In the genomic region with DNA sequence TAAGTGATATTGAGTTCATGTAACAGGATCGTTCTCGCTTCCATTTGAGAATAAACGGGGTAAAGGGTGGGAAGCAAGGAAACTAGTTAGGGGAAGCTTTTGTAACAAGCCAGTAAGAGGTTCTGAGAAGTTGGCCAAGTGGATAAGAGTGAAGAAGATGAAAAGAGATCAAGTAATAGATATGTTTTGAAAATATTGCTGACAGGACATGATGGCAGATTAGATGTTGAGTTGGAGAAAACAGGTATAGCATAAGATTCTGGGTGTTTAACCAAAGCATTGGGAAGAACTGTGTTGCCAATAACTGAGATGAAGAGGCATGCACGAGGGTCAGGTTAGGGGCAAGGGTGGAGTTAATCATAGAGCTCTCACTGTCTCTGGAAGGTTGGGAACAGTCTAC, we compare ENCODE assay signal across 22 cellular contexts.
DNase-seq lines count a peak whose midpoint lies in the region; ATAC-seq, FAIRE-seq and TF ChIP-seq lines count a peak whose summit lies in the region.
"Had no signal": no experiment of that assay in that cellular context is flagged by ENCODE, and none has a peak within 500 bp of the region (broad histone marks: within the 10 kb centered on the region; RNA-seq: fewer than 3 reads in every experiment).

No MANE protein-coding gene starts in this region.

- no peaks in the 10 kb centered on the region for H3K4me1 ChIP-seq in HepG2 (ENCODE audit: insufficient read depth, low read length)
- H3K4me1 ChIP-seq in right lobe of liver, result no peaks in the 10 kb centered on the region
- H3K4me1 ChIP-seq in K562 (replicated peaks in 1 of 2; ENCODE audit: control insufficient read depth in 2 of 2, insufficient read depth in 2 of 2, low read length in 2 of 2), result no peaks in the 10 kb centered on the region
- H3K4me1 ChIP-seq in Caco-2, result peaks cover 19% of the 10 kb centered on the region
- no peaks in the 10 kb centered on the region for H3K4me1 ChIP-seq in naive thymus-derived CD4-positive, alpha-beta T cell (ENCODE audit: control insufficient read depth in 2 of 2, insufficient read depth in 2 of 2, low read length in 2 of 2)
- H3K4me1 ChIP-seq: BE2C, BLaER1 had no signal

- H3K9me1 ChIP-seq in K562 (ENCODE audit: control insufficient read depth, insufficient read depth, low read length), result no peaks in the 10 kb centered on the region

- H3K27ac ChIP-seq in HepG2 (ENCODE audit: extremely low read length, insufficient read depth, low read length), result no peak overlapping the region
- no peak overlapping the region for H3K27ac ChIP-seq in right lobe of liver
- H3K27ac ChIP-seq in K562 (ENCODE audit: extremely low read depth, low read depth, low read length), result no peak overlapping the region
- no peak overlapping the region for H3K27ac ChIP-seq in naive thymus-derived CD4-positive, alpha-beta T cell (ENCODE audit: low read depth, low read length)
- H3K27ac ChIP-seq: 22Rv1, BLaER1 had no signal

- H3K27me3 Mint-ChIP-seq in Caco-2 (ENCODE audit: insufficient read depth, unreplicated experiment), result no peaks in the 10 kb centered on the region
- no peaks in the 10 kb centered on the region for H3K27me3 Mint-ChIP-seq in naive thymus-derived CD4-positive, alpha-beta T cell
- H3K27me3 Mint-ChIP-seq: CD4-positive, alpha-beta memory T cell; CD4-positive, CD25-positive, alpha-beta regulatory T cell; CD8-positive, alpha-beta memory T cell had no signal

- H3K9me3 Mint-ChIP-seq in Caco-2 (ENCODE audit: unreplicated experiment), result peaks cover 27% of the 10 kb centered on the region
- peaks cover 4 to 40% (median 12%) of the 10 kb centered on the region in 11 donors for H3K9me3 Mint-ChIP-seq in naive thymus-derived CD4-positive, alpha-beta T cell

- BruUV-seq in HepG2 (replicated peaks; lab: Mats Ljungman, UMichigan) (no TSS peak), K562 (replicated peaks; lab: Mats Ljungman, UMichigan) (no TSS peak), Caco-2 (replicated peaks; lab: Mats Ljungman, UMichigan) (no TSS peak)

- H2AFZ ChIP-seq in HepG2 (ENCODE audit: low read length) (no peak overlapping the region), K562 (ENCODE audit: low read depth, low read length) (no peak overlapping the region)

- no peak overlapping the region for H3K4me2 ChIP-seq in HepG2 (ENCODE audit: low read depth, low read length)
- H3K4me2 ChIP-seq in K562 (ENCODE audit: insufficient read depth, low read length), result no peak overlapping the region
- H3K4me2 ChIP-seq: BLaER1 had no signal

- no peaks in the 10 kb centered on the region for H3K27me3 ChIP-seq in HepG2 (ENCODE audit: control insufficient read depth in 1 of 2, insufficient read depth in 2 of 2, low read length in 2 of 2)
- no peaks in the 10 kb centered on the region for H3K27me3 ChIP-seq in right lobe of liver
- H3K27me3 ChIP-seq in K562 (ENCODE audit: control insufficient read depth in 2 of 2, insufficient read depth in 2 of 2, low read length in 2 of 2), result no peaks in the 10 kb centered on the region
- no peaks in the 10 kb centered on the region for H3K27me3 ChIP-seq in Caco-2 (replicated peaks; ENCODE audit: control insufficient read depth, insufficient read depth, low read length)
- no peaks in the 10 kb centered on the region for H3K27me3 ChIP-seq in naive thymus-derived CD4-positive, alpha-beta T cell (ENCODE audit: control insufficient read depth in 2 of 2, insufficient read depth in 2 of 2, low read length in 2 of 2)
- H3K27me3 ChIP-seq: BE2C, BLaER1 had no signal

- in situ Hi-C loops in HepG2 (cut with HindIII; ENCODE audit: extremely low pct_ligation_motif_present, low pct_unique_long_range_greater_than_20kb), result no loop called here
- in situ Hi-C loops in K562 (cut with MboI), result no loop called here

- ATAC-seq in HepG2 (no peak), right lobe of liver (no peak), K562 (no peak)
- ATAC-seq in naive thymus-derived CD4-positive, alpha-beta T cell, result no peak

- no peaks in the 10 kb centered on the region for H3K36me3 ChIP-seq in HepG2 (replicated peaks in 1 of 2; ENCODE audit: control insufficient read depth in 1 of 2, insufficient read depth in 2 of 2, low read length in 2 of 2)
- H3K36me3 ChIP-seq in right lobe of liver, result no peaks in the 10 kb centered on the region
- no peaks in the 10 kb centered on the region for H3K36me3 ChIP-seq in K562 (ENCODE audit: control insufficient read depth, insufficient read depth, low read length)
- H3K36me3 ChIP-seq in Caco-2 (ENCODE audit: control insufficient read depth, insufficient read depth, low read length), result no peaks in the 10 kb centered on the region
- no peaks in the 10 kb centered on the region for H3K36me3 ChIP-seq in naive thymus-derived CD4-positive, alpha-beta T cell (ENCODE audit: control insufficient read depth in 2 of 3, insufficient read depth in 3 of 3, low read length in 3 of 3)
- H3K36me3 ChIP-seq: BE2C, BLaER1 had no signal

- no peak for TF ChIP-seq CTCF in HepG2 (CRISPR knock-in tag; IDR thresholded peaks at IDR 0.05)
- no peak for TF ChIP-seq CTCF in right lobe of liver (IDR thresholded peaks at IDR 0.05)
- no peak for TF ChIP-seq CTCF in K562 (IDR thresholded peaks at IDR 0.05 in 2 of 3, conservative IDR thresholded peaks at IDR 0.05 in 1 of 3; ENCODE audit: insufficient read depth in 2 of 3, low read depth in 1 of 3, low read length in 3 of 3)
- TF ChIP-seq CTCF in Caco-2 (IDR thresholded peaks at IDR 0.05; ENCODE audit: insufficient read depth in 1 of 2, low read depth in 1 of 2, low read length in 1 of 2, severe bottlenecking in 1 of 2, unreplicated experiment in 1 of 2), result no peak

- no peaks in the 10 kb centered on the region for H4K20me1 ChIP-seq in HepG2 (ENCODE audit: insufficient read depth, low read length)
- H4K20me1 ChIP-seq in K562 (replicated peaks; ENCODE audit: control insufficient read depth, insufficient read depth, low read length), result no peaks in the 10 kb centered on the region
- H4K20me1 ChIP-seq: BLaER1 had no signal

- H3K79me2 ChIP-seq in HepG2 (ENCODE audit: insufficient read depth, low read length), result no peaks in the 10 kb centered on the region
- no peaks in the 10 kb centered on the region for H3K79me2 ChIP-seq in K562 (ENCODE audit: control insufficient read depth, insufficient read depth, low read length)

- H3K9ac ChIP-seq in HepG2 (ENCODE audit: insufficient read depth, low read depth, low read length) (no peak overlapping the region), K562 (ENCODE audit: insufficient read depth in 1 of 2, low read depth in 2 of 2, low read length in 2 of 2) (no peak overlapping the region)
- H3K9ac ChIP-seq: BLaER1 had no signal

- H3K4me3 ChIP-seq in HepG2 (replicated peaks in 1 of 3; ENCODE audit: insufficient read depth in 1 of 3, low read depth in 2 of 3, low read length in 3 of 3), result no peak overlapping the region
- H3K4me3 ChIP-seq in right lobe of liver, result no peak overlapping the region
- H3K4me3 ChIP-seq in K562, result no peak overlapping the region
- no peak overlapping the region for H3K4me3 ChIP-seq in Caco-2 (ENCODE audit: low read depth, low read length)
- no peak overlapping the region for H3K4me3 ChIP-seq in naive thymus-derived CD4-positive, alpha-beta T cell (ENCODE audit: low read length)
- H3K4me3 ChIP-seq: BLaER1 had no signal

- no peak for TF ChIP-seq POLR2A in HepG2 (IDR thresholded peaks at IDR 0.05; ENCODE audit: insufficient read depth in 1 of 2, low read depth in 2 of 2, low read length in 2 of 2)
- no peak for TF ChIP-seq POLR2A in right lobe of liver (IDR thresholded peaks at IDR 0.05)
- no peak for TF ChIP-seq POLR2A in K562 (conservative IDR thresholded peaks at IDR 0.05)

- intact Hi-C loops in HepG2 (cut with micrococcal nuclease; ENCODE audit: unreplicated experiment) (no loop called here), right lobe of liver (cut with DNase I) (no loop called here), K562 (cut with micrococcal nuclease) (no loop called here), Caco-2 (cut with micrococcal nuclease; ENCODE audit: unreplicated experiment) (no loop called here)
- intact Hi-C loops in naive thymus-derived CD4-positive, alpha-beta T cell (cut with micrococcal nuclease), result no loop called here

- H3K4me3 Mint-ChIP-seq in Caco-2 (ENCODE audit: unreplicated experiment), result no peak overlapping the region
- no peak overlapping the region for H3K4me3 Mint-ChIP-seq in naive thymus-derived CD4-positive, alpha-beta T cell
- H3K4me3 Mint-ChIP-seq: CD14-positive monocyte; CD4-positive, alpha-beta memory T cell; CD4-positive, CD25-positive, alpha-beta regulatory T cell; CD8-positive, alpha-beta memory T cell had no signal

- CTCF ChIA-PET in HepG2 (lab: Yijun Ruan, JAX; ENCODE audit: low intra/inter-chr PET ratio, low total read pairs) (no interaction called here), K562 (lab: Yijun Ruan, JAX; ENCODE audit: low intra/inter-chr PET ratio) (no interaction called here), Caco-2 (lab: Charles Lee) (no interaction called here)
- CTCF ChIA-PET in naive thymus-derived CD4-positive, alpha-beta T cell (lab: Charles Lee), result no interaction called here

- H3K27ac Mint-ChIP-seq in Caco-2 (ENCODE audit: unreplicated experiment), result no peak overlapping the region
- no peak overlapping the region for H3K27ac Mint-ChIP-seq in naive thymus-derived CD4-positive, alpha-beta T cell
- H3K27ac Mint-ChIP-seq: CD14-positive monocyte; CD4-positive, alpha-beta memory T cell; CD4-positive, CD25-positive, alpha-beta regulatory T cell; CD8-positive, alpha-beta memory T cell had no signal

- DNase-seq in HepG2 (ENCODE audit: low spot score) (no peak), right lobe of liver (no peak), K562 (ENCODE audit: extremely low read depth in 1 of 4, low spot score in 3 of 4) (no peak), Caco-2 (no peak)
- no peak for DNase-seq in naive thymus-derived CD4-positive, alpha-beta T cell
- DNase-seq: ACHN; BE2C; C1 segment of cervical spinal cord; Calu3; CD4-positive, alpha-beta memory T cell; CD4-positive, CD25-positive, alpha-beta regulatory T cell; CD8-positive, alpha-beta memory T cell; COR-L47; DMS79 treated with DMSO at 0.1 percent for 48 hours; GF-D8 had no signal

- no peak for FAIRE-seq in HepG2 (lab: Jason Lieb, UNC)
- no peak for FAIRE-seq in K562 (lab: Jason Lieb, UNC)
- FAIRE-seq: D721Med, G401.6, GM12891, GM19239 had no signal

- H3K4me1 Mint-ChIP-seq in Caco-2 (ENCODE audit: low read depth, unreplicated experiment), result no peaks in the 10 kb centered on the region
- no peaks in the 10 kb centered on the region for H3K4me1 Mint-ChIP-seq in naive thymus-derived CD4-positive, alpha-beta T cell
- H3K4me1 Mint-ChIP-seq: CD14-positive monocyte; CD4-positive, alpha-beta memory T cell; CD4-positive, CD25-positive, alpha-beta regulatory T cell; CD8-positive, alpha-beta memory T cell had no signal

- H3K9me3 ChIP-seq in HepG2 (ENCODE audit: low read length), result peaks cover 96% of the 10 kb centered on the region
- H3K9me3 ChIP-seq in right lobe of liver, result no peaks in the 10 kb centered on the region
- H3K9me3 ChIP-seq in K562 (replicated peaks; ENCODE audit: control insufficient read depth, insufficient read depth, low read depth, low read length), result no peaks in the 10 kb centered on the region
- H3K9me3 ChIP-seq in Caco-2, result peaks cover 11% of the 10 kb centered on the region
- no peaks in the 10 kb centered on the region for H3K9me3 ChIP-seq in naive thymus-derived CD4-positive, alpha-beta T cell (ENCODE audit: control insufficient read depth in 2 of 3, low read length in 3 of 3)
- H3K9me3 ChIP-seq: BE2C, BLaER1 had no signal

- POLR2A ChIA-PET in HepG2 (lab: Yijun Ruan, JAX) (no interaction called here), K562 (lab: Yijun Ruan, JAX) (no interaction called here), Caco-2 (lab: Charles Lee) (no interaction called here)
- POLR2A ChIA-PET in naive thymus-derived CD4-positive, alpha-beta T cell (lab: Charles Lee), result no interaction called here

- 2% methylated on average over 4 of the region's 4 CpGs for WGBS in HepG2 (ENCODE audit: low lambda C conversion rate)
- WGBS in right lobe of liver (ENCODE audit: insufficient coverage, low coverage, low lambda C conversion rate, missing lambda C conversion rate), result 45% methylated on average over 4 of the region's 4 CpGs
- 1% methylated on average over 4 of the region's 4 CpGs for WGBS in K562 (ENCODE audit: insufficient coverage, low coverage, missing lambda C conversion rate)

- no peak for TF ChIP-seq RAD21 in HepG2 (CRISPR knock-in tag; IDR thresholded peaks at IDR 0.05)
- no peak for TF ChIP-seq RAD21 in K562 (CRISPR knock-in tag; conservative IDR thresholded peaks at IDR 0.05 in 1 of 2, IDR thresholded peaks at IDR 0.05 in 1 of 2)

- TF ChIP-seq EP300 in HepG2 (IDR thresholded peaks at IDR 0.05; ENCODE audit: low read depth in 2 of 2, low read length in 2 of 2), result no peak
- TF ChIP-seq EP300 in HepG2 (CRISPR knock-in tag; IDR thresholded peaks at IDR 0.05; ENCODE audit: borderline replicate concordance), result no peak
- no peak for TF ChIP-seq EP300 in K562 (IDR thresholded peaks at IDR 0.05; ENCODE audit: low read length)

- H3K36me3 Mint-ChIP-seq in Caco-2 (ENCODE audit: insufficient read depth, unreplicated experiment), result no peaks in the 10 kb centered on the region
- H3K36me3 Mint-ChIP-seq in naive thymus-derived CD4-positive, alpha-beta T cell, result no peaks in the 10 kb centered on the region
- H3K36me3 Mint-ChIP-seq: CD14-positive monocyte; CD4-positive, alpha-beta memory T cell; CD4-positive, CD25-positive, alpha-beta regulatory T cell had no signal
